1 cellular context compared by ENCODE assay signal in genomic region chr14:88562831-88563686, GRCh38.
TF ChIP-seq lines count a peak whose summit lies in the region.

TSS of gene ZC3H14 (plus strand) at chr14:88563037. CDS start at chr14:88563134, 97 bp downstream.

TF ChIP-seq in HepG2, 621 proteins besides CTCF, POLR2A, EP300 and RAD21 (continued from another document and continues in another):
- TF ChIP-seq AHDC1 (CRISPR knock-in tag; IDR thresholded peaks at IDR 0.05; ENCODE audit: borderline replicate concordance) = 0 out of 2 replicates have a peak, but pooled peaks have one; percentile 35
- TF ChIP-seq U2AF1 (optimal IDR thresholded peaks at IDR 0.05; ENCODE audit: low read depth, low read length) = no peak
- TF ChIP-seq ZNF75D (CRISPR knock-in tag; IDR thresholded peaks at IDR 0.05; ENCODE audit: borderline replicate concordance) = no peak
- no peak for TF ChIP-seq KDM6A (CRISPR knock-in tag; IDR thresholded peaks at IDR 0.05; ENCODE audit: low read depth)
- peak; percentile 67 for TF ChIP-seq HOXA3 (CRISPR knock-in tag; IDR thresholded peaks at IDR 0.05)
- peak; percentile 37 for TF ChIP-seq RBM22 (optimal IDR thresholded peaks at IDR 0.05; ENCODE audit: low read length)
- no peak; the same call in none of the 2 replicates for TF ChIP-seq ZNF317 (CRISPR knock-in tag; IDR thresholded peaks at IDR 0.05)
- peak; percentile 78 for TF ChIP-seq ZNF777 (CRISPR knock-in tag; IDR thresholded peaks at IDR 0.05)
- TF ChIP-seq TOE1 (CRISPR knock-in tag; IDR thresholded peaks at IDR 0.05) = no peak; the same call in 1 of the 2 replicates
- TF ChIP-seq ZFY (CRISPR knock-in tag; IDR thresholded peaks at IDR 0.05) = peak; percentile 100
- TF ChIP-seq TMF1 (CRISPR knock-in tag; IDR thresholded peaks at IDR 0.05; ENCODE audit: low read depth) = peak; percentile 65; the same call in 1 of the 2 replicates
- TF ChIP-seq ZFP1 (CRISPR knock-in tag; IDR thresholded peaks at IDR 0.05) = no peak
- TF ChIP-seq PLSCR1 (CRISPR knock-in tag; IDR thresholded peaks at IDR 0.05; ENCODE audit: borderline replicate concordance) = no peak
- TF ChIP-seq JARID2 (CRISPR knock-in tag; IDR thresholded peaks at IDR 0.05; ENCODE audit: insufficient replicate concordance) = no peak
- TF ChIP-seq NCOR1 (IDR thresholded peaks at IDR 0.05; ENCODE audit: borderline replicate concordance, low read length) = no peak
- peak; percentile 84; the same call in 1 of the 2 replicates for TF ChIP-seq THAP9 (CRISPR knock-in tag; IDR thresholded peaks at IDR 0.05; ENCODE audit: borderline replicate concordance)
- TF ChIP-seq ZZZ3 (CRISPR knock-in tag; IDR thresholded peaks at IDR 0.05; ENCODE audit: borderline replicate concordance) = 0 out of 2 replicates have a peak, but pooled peaks have one; percentile 65
- TF ChIP-seq TBP (CRISPR knock-in tag; IDR thresholded peaks at IDR 0.05) = no peak
- peak; percentile 72; the same call in 1 of the 2 replicates for TF ChIP-seq ZNF343 (CRISPR knock-in tag; IDR thresholded peaks at IDR 0.05)
- TF ChIP-seq GMEB2 (CRISPR knock-in tag; IDR thresholded peaks at IDR 0.05; ENCODE audit: low read depth) = peak; percentile 65
- no peak for TF ChIP-seq DPF2 (CRISPR knock-in tag; IDR thresholded peaks at IDR 0.05; ENCODE audit: borderline replicate concordance, low read depth)
- TF ChIP-seq XBP1 (CRISPR knock-in tag; IDR thresholded peaks at IDR 0.05) = no peak
- TF ChIP-seq MTF2 (CRISPR knock-in tag; IDR thresholded peaks at IDR 0.05; ENCODE audit: borderline replicate concordance) = no peak
- no peak for TF ChIP-seq ZNF512 (CRISPR knock-in tag; IDR thresholded peaks at IDR 0.05)
- peak; percentile 44; the same call in 1 of the 2 replicates for TF ChIP-seq NFKBIZ (CRISPR knock-in tag; IDR thresholded peaks at IDR 0.05)
- no peak for TF ChIP-seq ZBTB49 (CRISPR knock-in tag; IDR thresholded peaks at IDR 0.05; ENCODE audit: borderline replicate concordance)
- TF ChIP-seq MIER2 (CRISPR knock-in tag; IDR thresholded peaks at IDR 0.05) = no peak
- TF ChIP-seq RBM39 (IDR thresholded peaks at IDR 0.05; ENCODE audit: low read depth, low read length, poor library complexity, severe bottlenecking) = no peak
- TF ChIP-seq HOMEZ (CRISPR knock-in tag; IDR thresholded peaks at IDR 0.05; ENCODE audit: low read depth) = no peak
- 0 out of 2 replicates have a peak, but pooled peaks have one; percentile 38 for TF ChIP-seq IRX3 (CRISPR knock-in tag; IDR thresholded peaks at IDR 0.05; ENCODE audit: borderline replicate concordance, low read depth)
- peak; percentile 93; the same call in 1 of the 2 replicates for TF ChIP-seq KAT7 (CRISPR knock-in tag; IDR thresholded peaks at IDR 0.05; ENCODE audit: borderline replicate concordance)
- no peak for TF ChIP-seq SOX6 (IDR thresholded peaks at IDR 0.05)
- TF ChIP-seq SOX6 (CRISPR knock-in tag; IDR thresholded peaks at IDR 0.05) = peak; percentile 74
- no peak for TF ChIP-seq FOXK2 (IDR thresholded peaks at IDR 0.05)
- peak; percentile 23; the same call in 1 of the 2 replicates for TF ChIP-seq ATF6 (CRISPR knock-in tag; conservative IDR thresholded peaks at IDR 0.05)
- TF ChIP-seq HNRNPK (IDR thresholded peaks at IDR 0.05; ENCODE audit: low read depth, low read length, poor library complexity, severe bottlenecking) = no peak
- TF ChIP-seq TARDBP (CRISPR knock-in tag; IDR thresholded peaks at IDR 0.05) = no peak
- 0 out of 2 replicates have a peak, but pooled peaks have one; percentile 18 for TF ChIP-seq HMG20B (CRISPR knock-in tag; conservative IDR thresholded peaks at IDR 0.05)
- TF ChIP-seq FOSL2 (CRISPR knock-in tag; IDR thresholded peaks at IDR 0.05) = peak; percentile 6; the same call in 1 of the 2 replicates
- TF ChIP-seq IRF2 (CRISPR knock-in tag; IDR thresholded peaks at IDR 0.05) = peak; percentile 53; the same call in 1 of the 2 replicates
- no peak for TF ChIP-seq POLR2AphosphoS2 (IDR thresholded peaks at IDR 0.05; ENCODE audit: low read depth, low read length)
- TF ChIP-seq SMAD9 (CRISPR knock-in tag; IDR thresholded peaks at IDR 0.05) = peak; percentile 78; the same call in 1 of the 2 replicates
- no peak for TF ChIP-seq TCF12 (IDR thresholded peaks at IDR 0.05)
- TF ChIP-seq TCF12 (CRISPR knock-in tag; IDR thresholded peaks at IDR 0.05) = peak; percentile 79
- no peak for TF ChIP-seq ZNF180 (CRISPR knock-in tag; IDR thresholded peaks at IDR 0.05; ENCODE audit: borderline replicate concordance, low read depth)
